15 cellular contexts compared by ENCODE assay signal in the genomic region with DNA sequence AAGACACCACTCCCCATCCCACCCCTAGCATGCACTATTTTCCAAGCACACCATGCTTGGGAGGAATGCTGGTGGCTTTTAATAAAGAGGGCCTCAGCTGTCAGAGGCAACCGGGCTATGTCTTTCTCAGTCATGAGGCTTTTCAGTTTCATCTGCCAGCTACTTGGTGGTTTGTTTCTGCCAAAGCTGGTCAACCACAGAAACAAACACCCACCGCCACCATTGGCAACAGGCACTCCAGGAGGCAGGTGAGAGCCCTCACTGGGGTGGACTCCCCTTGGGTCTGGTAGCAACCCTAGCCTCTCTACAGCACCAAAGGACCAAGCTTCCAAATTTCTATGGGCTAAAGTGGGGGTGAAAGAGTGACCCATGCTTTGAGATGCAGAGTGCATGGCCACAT. TPM values are rescaled to one million over a fixed set of nuclear protein-coding genes. Genes with fewer than 3 reads are reported as not detected.
DNase-seq lines count a peak whose midpoint lies in the region; ATAC-seq, FAIRE-seq and TF ChIP-seq lines count a peak whose summit lies in the region.
"Had no signal": no experiment of that assay in that cellular context is flagged by ENCODE, and none has a peak within 500 bp of the region (broad histone marks: within the 10 kb centered on the region; RNA-seq: fewer than 3 reads in every experiment).

No MANE protein-coding gene starts in this region.

- H3K4me1 ChIP-seq in GM12878 (ENCODE audit: control insufficient read depth, insufficient read depth, low read length) (peaks cover 4% of the 10 kb centered on the region), right lobe of liver (no peaks in the 10 kb centered on the region)

- H3K4me3 ChIP-seq in GM12878 (no peak overlapping the region), right lobe of liver (no peak overlapping the region)
- H3K4me3 ChIP-seq: thoracic aorta had no signal

- FAIRE-seq in GM12878 (lab: Jason Lieb, UNC) = no peak
- FAIRE-seq: colon had no signal

- H3K27ac ChIP-seq in GM12878 (ENCODE audit: control insufficient read depth, insufficient read depth) (no peak overlapping the region), right lobe of liver (no peak overlapping the region)
- H3K27ac ChIP-seq: thoracic aorta had no signal

- SMC1A ChIA-PET in GM12878 (lab: Charles Lee; ENCODE audit: uncharacterized antibody, unreplicated experiment) = interaction anchor here (0.9 to 1.1 kb wide), 2 partner anchors 25 to 147 kb away, joined by 3 read pairs; no protein-coding TSS in a partner anchor

- TF ChIP-seq POLR2A in GM12878 (IDR thresholded peaks at IDR 0.05; ENCODE audit: low read depth, low read length) = no peak
- no peak for TF ChIP-seq POLR2A in right lobe of liver (IDR thresholded peaks at IDR 0.05)

- no peak overlapping the region for H2AFZ ChIP-seq in GM12878 (ENCODE audit: control insufficient read depth, low read depth, low read length)

- ATAC-seq in GM18517 (IDR thresholded peaks at IDR 0.05; ENCODE audit: unreplicated experiment) (peak; percentile 62), GM19455 (IDR thresholded peaks at IDR 0.05; ENCODE audit: unreplicated experiment) (peak; percentile 49), HG03108 (IDR thresholded peaks at IDR 0.05; ENCODE audit: unreplicated experiment) (peak; percentile 71), GM12878 (peak; percentile 77), right lobe of liver (no peak)
- ATAC-seq: T-helper 17 cell had no signal

- POLR2A ChIA-PET in GM12878 (lab: Charles Lee) = no interaction called here

- no peaks in the 10 kb centered on the region for H3K79me2 ChIP-seq in GM12878 (ENCODE audit: control insufficient read depth, insufficient read depth, low read length)

- H4K20me1 ChIP-seq in GM12878 (ENCODE audit: control insufficient read depth, insufficient read depth) = peaks cover 3% of the 10 kb centered on the region; the same call in 1 of the 2 replicates

- H3K9me3 ChIP-seq in GM12878 (replicated peaks; ENCODE audit: control insufficient read depth, insufficient read depth, low read length) (no peaks in the 10 kb centered on the region), right lobe of liver (no peaks in the 10 kb centered on the region)
- H3K9me3 ChIP-seq: thoracic aorta had no signal

- in situ Hi-C loops in GM12878 (cut with MboI) = no loop called here

- 0% methylated on average over 2 of the region's 2 CpGs for WGBS in GM12878 (ENCODE audit: insufficient coverage, insufficient replicate concordance, low lambda C conversion rate, missing lambda C conversion rate)
- WGBS in right lobe of liver (ENCODE audit: insufficient coverage, low coverage, low lambda C conversion rate, missing lambda C conversion rate) = 14% methylated on average over 1 of the region's 2 CpGs

- no peaks in the 10 kb centered on the region; a peak in 2 of 4 replicates for H3K27me3 ChIP-seq in GM12878 (replicated peaks in 1 of 2; ENCODE audit: control insufficient read depth in 2 of 2, insufficient read depth in 2 of 2, low read length in 1 of 2)
- H3K27me3 ChIP-seq in right lobe of liver = no peaks in the 10 kb centered on the region

- no peak overlapping the region for H3K9ac ChIP-seq in GM12878 (ENCODE audit: control insufficient read depth, insufficient read depth, low read length)

- intact Hi-C loops in GM12878 (cut with micrococcal nuclease; ENCODE audit: unreplicated experiment) (loop anchor here (10.0 kb wide), 1 partner anchor 252 kb away; no protein-coding TSS in a partner anchor), right lobe of liver (cut with DNase I) (loop anchor here in 1 of 2 donors (10.0 kb wide), 1 partner anchor 162 kb away; no protein-coding TSS in a partner anchor)

- DNase-seq in GM12878 (ENCODE audit: low read depth, low spot score) = no peak
- DNase-seq in right lobe of liver = no peak
- DNase-seq in OCI-M2 (lab: John Stamatoyannopoulos, UW; ENCODE audit: unreplicated experiment) = no peak
- DNase-seq in activated effector memory CD4-positive, alpha-beta T cell treated with anti-CD3 and anti-CD28 coated beads, Interleukin-2, amount 50 U/mL, for 16 hours = no peak
- no peak for DNase-seq in H4 (ENCODE audit: low spot score)
- DNase-seq: Calu3, NCI-H1048, SHP77, T-helper 17 cell had no signal

- no peak for TF ChIP-seq CTCF in GM12878 (IDR thresholded peaks at IDR 0.05 in 2 of 3, conservative IDR thresholded peaks at IDR 0.05 in 1 of 3; ENCODE audit: control insufficient read depth in 2 of 3, extremely low read depth in 1 of 3, insufficient read depth in 1 of 3, low read depth in 3 of 3, low read length in 3 of 3)
- no peak for TF ChIP-seq CTCF in right lobe of liver (IDR thresholded peaks at IDR 0.05)

- TF ChIP-seq EP300 in GM12878 (IDR thresholded peaks at IDR 0.05; ENCODE audit: borderline replicate concordance in 1 of 2, control insufficient read depth in 1 of 2, low read depth in 2 of 2, low read length in 2 of 2) = no peak

- H3K4me2 ChIP-seq in GM12878 (ENCODE audit: control insufficient read depth, insufficient read depth) = no peak overlapping the region

- no TSS peak for BruUV-seq in GM12878 (replicated peaks; lab: Mats Ljungman, UMichigan)

- no peak for TF ChIP-seq RAD21 in GM12878 (IDR thresholded peaks at IDR 0.05; ENCODE audit: insufficient read depth, low read depth, low read length)

- RAD21 ChIA-PET in GM12878 (lab: Charles Lee; ENCODE audit: unreplicated experiment) = interaction anchor here (2.5 to 3.5 kb wide), 3 partner anchors 30 to 135 kb away, joined by 8 to 39 read pairs (median 32); no protein-coding TSS in a partner anchor

- CTCF ChIA-PET in GM12878 (lab: Yijun Ruan, JAX) = interaction anchor here (0.8 to 12.4 kb wide), 6 partner anchors 10 to 203 kb away, joined by 3 to 210 read pairs (median 47); no protein-coding TSS in a partner anchor

- H3K36me3 ChIP-seq in GM12878 (ENCODE audit: control insufficient read depth in 2 of 2, insufficient read depth in 2 of 2, low read length in 1 of 2) (no peaks in the 10 kb centered on the region), right lobe of liver (no peaks in the 10 kb centered on the region)
- H3K36me3 ChIP-seq: thoracic aorta had no signal

TF ChIP-seq in GM12878, 131 proteins besides CTCF, POLR2A, EP300 and RAD21:
- TF ChIP-seq YBX1 (IDR thresholded peaks at IDR 0.05) (no peak), RUNX3 (IDR thresholded peaks at IDR 0.05; ENCODE audit: low read length) (peak; percentile 12; the same call in 1 of the 2 replicates)

RNA-seq across cellular contexts. Expression of a gene that starts 54.3 kb away (rescaled TPM):
- 4.4 and 5.2 TPM in 2 replicates for total RNA-seq in GM12878 (2013; cell fraction: nucleolus; rRNA removed)
- 0.87 and 0.90 TPM in 2 replicates for total RNA-seq in GM12878 (2014; rRNA removed)
- 0.60 and 0.81 TPM in 2 replicates for total RNA-seq in GM12878 (2014; rRNA removed; fragmentation: Illumina TruSeq; extraction: Trizol)
- 0.72 and 1.4 TPM in 2 replicates for total RNA-seq in GM12878 (2021)
- 1.9 TPM for polyA plus RNA-seq in GM12878 (2011; ENCODE audit: low read depth)
- 0.06 and 0.26 TPM in 2 replicates for polyA plus RNA-seq in GM12878 (2011; rRNA removed)
- 0.07 and 0.15 TPM in 2 replicates for polyA plus RNA-seq in GM12878 (2011; cell fraction: cytosol; rRNA removed)
- 0.21 and 0.42 TPM in 2 replicates for polyA plus RNA-seq in GM12878 (2011; cell fraction: nucleus; rRNA removed)
- polyA plus RNA-seq in GM12878 (2012) = 2.3 TPM in 1 of 2 replicates, not detected in the other
- polyA plus RNA-seq in GM12878 (2014; fragmentation: Illumina TruSeq; extraction: Trizol) = 0.44 and 0.65 TPM in 2 replicates
- polyA plus RNA-seq in GM12878 (2014; fragmentation: Nextera tagmentation; extraction: Ambion mirVana) = under 1 TPM; 0.21 to 0.31 TPM
- 0.96 and 1.2 TPM in 2 replicates for polyA plus RNA-seq in GM12878 (2014; rRNA removed)
- not detected for polyA plus RNA-seq in GM12878 (2016; fragmentation: Nextera tagmentation; extraction: Ambion mirVana)
- not detected in 2 replicates for polyA minus RNA-seq in GM12878 (2011; rRNA and poly(A)+ RNA removed)
- not detected in 2 replicates for polyA minus RNA-seq in GM12878 (2011; cell fraction: cytosol; rRNA and poly(A)+ RNA removed)
- polyA minus RNA-seq in GM12878 (2011; cell fraction: nucleus; rRNA and poly(A)+ RNA removed) = 0.12 and 0.19 TPM in 2 replicates
- 1 to 10 TPM; 5.4 to 8.9 (median 7.1) TPM for total RNA-seq in right lobe of liver
- total RNA-seq in H4 (2014; rRNA removed; shearing (Covaris generic)) = 0.64 and 2.0 TPM in 2 replicates
- total RNA-seq: activated T-cell treated with anti-CD3 and anti-CD28 coated beads, Interleukin-2, amount 50 U/mL, for 72 hours had no signal

Comparison
In these comparisons a context has a peak if more than half of its experiments do, and no peak if none do; other contexts are left out.
1. ATAC-seq: peak in GM18517 (single experiment), GM19455 (single experiment), HG03108 (single experiment) and GM12878 (single experiment); none in right lobe of liver (0 of 4).